Comparison of ENCODE assay signal across 2 cellular contexts in the genomic region with DNA sequence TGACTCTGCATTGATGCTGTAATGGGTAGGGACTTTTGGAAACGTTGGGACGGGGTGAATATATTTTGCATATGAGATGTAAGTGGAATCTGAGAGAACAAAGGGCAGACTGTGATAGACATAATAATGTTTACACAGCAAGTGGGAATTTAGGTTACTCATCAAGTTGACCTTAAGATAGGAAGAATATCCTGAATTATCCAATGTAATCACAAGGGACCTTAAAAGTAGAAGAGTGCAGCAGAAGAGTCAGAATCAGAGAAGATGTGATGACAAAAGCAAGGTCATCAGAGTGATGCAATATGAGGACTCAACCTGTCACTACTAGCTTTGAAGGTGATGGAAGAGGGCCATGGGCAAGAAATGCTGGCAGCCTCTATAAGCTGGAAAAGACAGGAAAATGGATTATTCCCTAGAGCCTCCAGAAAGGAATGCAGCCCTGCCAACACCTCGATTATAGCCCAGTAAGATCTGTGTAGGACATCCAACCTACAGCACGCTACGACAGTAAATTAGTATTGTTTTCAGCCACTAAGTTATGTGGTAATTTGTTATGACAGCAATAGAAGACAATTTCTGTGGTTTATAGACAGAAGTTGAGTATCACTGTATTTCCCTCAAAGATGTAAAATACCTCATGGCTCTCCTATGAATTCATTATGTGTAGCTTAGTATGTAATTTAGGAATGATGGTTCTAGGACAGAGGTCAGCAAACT.
TF ChIP-seq lines count a peak whose summit lies in the region.

No MANE protein-coding gene starts in this region.

TF ChIP-seq in K562, 482 proteins besides CTCF, POLR2A, EP300 and RAD21:
- TF ChIP-seq, protein P1, sequence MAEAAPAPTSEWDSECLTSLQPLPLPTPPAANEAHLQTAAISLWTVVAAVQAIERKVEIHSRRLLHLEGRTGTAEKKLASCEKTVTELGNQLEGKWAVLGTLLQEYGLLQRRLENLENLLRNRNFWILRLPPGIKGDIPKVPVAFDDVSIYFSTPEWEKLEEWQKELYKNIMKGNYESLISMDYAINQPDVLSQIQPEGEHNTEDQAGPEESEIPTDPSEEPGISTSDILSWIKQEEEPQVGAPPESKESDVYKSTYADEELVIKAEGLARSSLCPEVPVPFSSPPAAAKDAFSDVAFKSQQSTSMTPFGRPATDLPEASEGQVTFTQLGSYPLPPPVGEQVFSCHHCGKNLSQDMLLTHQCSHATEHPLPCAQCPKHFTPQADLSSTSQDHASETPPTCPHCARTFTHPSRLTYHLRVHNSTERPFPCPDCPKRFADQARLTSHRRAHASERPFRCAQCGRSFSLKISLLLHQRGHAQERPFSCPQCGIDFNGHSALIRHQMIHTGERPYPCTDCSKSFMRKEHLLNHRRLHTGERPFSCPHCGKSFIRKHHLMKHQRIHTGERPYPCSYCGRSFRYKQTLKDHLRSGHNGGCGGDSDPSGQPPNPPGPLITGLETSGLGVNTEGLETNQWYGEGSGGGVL (CRISPR knock-in tag; IDR thresholded peaks at IDR 0.05), result no peak
- TF ChIP-seq, protein P2, sequence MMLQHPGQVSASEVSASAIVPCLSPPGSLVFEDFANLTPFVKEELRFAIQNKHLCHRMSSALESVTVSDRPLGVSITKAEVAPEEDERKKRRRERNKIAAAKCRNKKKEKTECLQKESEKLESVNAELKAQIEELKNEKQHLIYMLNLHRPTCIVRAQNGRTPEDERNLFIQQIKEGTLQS (IDR thresholded peaks at IDR 0.05), result peak; percentile 29; the same call in 1 of the 2 replicates
- TF ChIP-seq, protein P2 (CRISPR knock-in tag; conservative IDR thresholded peaks at IDR 0.05), result no peak
- TF ChIP-seq CEBPG (CRISPR knock-in tag; IDR thresholded peaks at IDR 0.05), result no peak
- peak in 1 of 2 experiments; percentile 41; a peak in 1 of 4 replicates for TF ChIP-seq CEBPG (tag; conservative IDR thresholded peaks at IDR 0.05 in 1 of 2, IDR thresholded peaks at IDR 0.05 in 1 of 2)

TF ChIP-seq in HepG2, 621 proteins besides CTCF, POLR2A, EP300 and RAD21:
- TF ChIP-seq RBM22 (optimal IDR thresholded peaks at IDR 0.05; ENCODE audit: low read length), result no peak
- TF ChIP-seq JUNB (CRISPR knock-in tag; IDR thresholded peaks at IDR 0.05; ENCODE audit: borderline replicate concordance), result no peak
- no peak for TF ChIP-seq ZNF556 (CRISPR knock-in tag; IDR thresholded peaks at IDR 0.05; ENCODE audit: borderline replicate concordance)
- TF ChIP-seq CEBPG (CRISPR knock-in tag; IDR thresholded peaks at IDR 0.05), result peak; percentile 52
- TF ChIP-seq, protein P3, sequence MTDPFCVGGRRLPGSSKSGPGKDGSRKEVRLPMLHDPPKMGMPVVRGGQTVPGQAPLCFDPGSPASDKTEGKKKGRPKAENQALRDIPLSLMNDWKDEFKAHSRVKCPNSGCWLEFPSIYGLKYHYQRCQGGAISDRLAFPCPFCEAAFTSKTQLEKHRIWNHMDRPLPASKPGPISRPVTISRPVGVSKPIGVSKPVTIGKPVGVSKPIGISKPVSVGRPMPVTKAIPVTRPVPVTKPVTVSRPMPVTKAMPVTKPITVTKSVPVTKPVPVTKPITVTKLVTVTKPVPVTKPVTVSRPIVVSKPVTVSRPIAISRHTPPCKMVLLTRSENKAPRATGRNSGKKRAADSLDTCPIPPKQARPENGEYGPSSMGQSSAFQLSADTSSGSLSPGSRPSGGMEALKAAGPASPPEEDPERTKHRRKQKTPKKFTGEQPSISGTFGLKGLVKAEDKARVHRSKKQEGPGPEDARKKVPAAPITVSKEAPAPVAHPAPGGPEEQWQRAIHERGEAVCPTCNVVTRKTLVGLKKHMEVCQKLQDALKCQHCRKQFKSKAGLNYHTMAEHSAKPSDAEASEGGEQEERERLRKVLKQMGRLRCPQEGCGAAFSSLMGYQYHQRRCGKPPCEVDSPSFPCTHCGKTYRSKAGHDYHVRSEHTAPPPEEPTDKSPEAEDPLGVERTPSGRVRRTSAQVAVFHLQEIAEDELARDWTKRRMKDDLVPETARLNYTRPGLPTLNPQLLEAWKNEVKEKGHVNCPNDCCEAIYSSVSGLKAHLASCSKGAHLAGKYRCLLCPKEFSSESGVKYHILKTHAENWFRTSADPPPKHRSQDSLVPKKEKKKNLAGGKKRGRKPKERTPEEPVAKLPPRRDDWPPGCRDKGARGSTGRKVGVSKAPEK (CRISPR knock-in tag; IDR thresholded peaks at IDR 0.05; ENCODE audit: borderline replicate concordance), result no peak
- TF ChIP-seq REL (CRISPR knock-in tag; conservative IDR thresholded peaks at IDR 0.05), result no peak
- TF ChIP-seq DMAP1 (CRISPR knock-in tag; IDR thresholded peaks at IDR 0.05), result no peak
- TF ChIP-seq ZBTB21 (CRISPR knock-in tag; IDR thresholded peaks at IDR 0.05), result peak; percentile 59; the same call in 1 of the 2 replicates
- TF ChIP-seq GABPB1 (CRISPR knock-in tag; IDR thresholded peaks at IDR 0.05), result no peak
- TF ChIP-seq ZNF30 (CRISPR knock-in tag; IDR thresholded peaks at IDR 0.05), result no peak
- TF ChIP-seq, protein P4, sequence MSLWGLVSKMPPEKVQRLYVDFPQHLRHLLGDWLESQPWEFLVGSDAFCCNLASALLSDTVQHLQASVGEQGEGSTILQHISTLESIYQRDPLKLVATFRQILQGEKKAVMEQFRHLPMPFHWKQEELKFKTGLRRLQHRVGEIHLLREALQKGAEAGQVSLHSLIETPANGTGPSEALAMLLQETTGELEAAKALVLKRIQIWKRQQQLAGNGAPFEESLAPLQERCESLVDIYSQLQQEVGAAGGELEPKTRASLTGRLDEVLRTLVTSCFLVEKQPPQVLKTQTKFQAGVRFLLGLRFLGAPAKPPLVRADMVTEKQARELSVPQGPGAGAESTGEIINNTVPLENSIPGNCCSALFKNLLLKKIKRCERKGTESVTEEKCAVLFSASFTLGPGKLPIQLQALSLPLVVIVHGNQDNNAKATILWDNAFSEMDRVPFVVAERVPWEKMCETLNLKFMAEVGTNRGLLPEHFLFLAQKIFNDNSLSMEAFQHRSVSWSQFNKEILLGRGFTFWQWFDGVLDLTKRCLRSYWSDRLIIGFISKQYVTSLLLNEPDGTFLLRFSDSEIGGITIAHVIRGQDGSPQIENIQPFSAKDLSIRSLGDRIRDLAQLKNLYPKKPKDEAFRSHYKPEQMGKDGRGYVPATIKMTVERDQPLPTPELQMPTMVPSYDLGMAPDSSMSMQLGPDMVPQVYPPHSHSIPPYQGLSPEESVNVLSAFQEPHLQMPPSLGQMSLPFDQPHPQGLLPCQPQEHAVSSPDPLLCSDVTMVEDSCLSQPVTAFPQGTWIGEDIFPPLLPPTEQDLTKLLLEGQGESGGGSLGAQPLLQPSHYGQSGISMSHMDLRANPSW (CRISPR knock-in tag; IDR thresholded peaks at IDR 0.05; ENCODE audit: borderline replicate concordance), result no peak
- TF ChIP-seq ZNF12 (CRISPR knock-in tag; IDR thresholded peaks at IDR 0.05), result 0 out of 2 replicates have a peak, but pooled peaks have one; percentile 11
- TF ChIP-seq, protein P5, sequence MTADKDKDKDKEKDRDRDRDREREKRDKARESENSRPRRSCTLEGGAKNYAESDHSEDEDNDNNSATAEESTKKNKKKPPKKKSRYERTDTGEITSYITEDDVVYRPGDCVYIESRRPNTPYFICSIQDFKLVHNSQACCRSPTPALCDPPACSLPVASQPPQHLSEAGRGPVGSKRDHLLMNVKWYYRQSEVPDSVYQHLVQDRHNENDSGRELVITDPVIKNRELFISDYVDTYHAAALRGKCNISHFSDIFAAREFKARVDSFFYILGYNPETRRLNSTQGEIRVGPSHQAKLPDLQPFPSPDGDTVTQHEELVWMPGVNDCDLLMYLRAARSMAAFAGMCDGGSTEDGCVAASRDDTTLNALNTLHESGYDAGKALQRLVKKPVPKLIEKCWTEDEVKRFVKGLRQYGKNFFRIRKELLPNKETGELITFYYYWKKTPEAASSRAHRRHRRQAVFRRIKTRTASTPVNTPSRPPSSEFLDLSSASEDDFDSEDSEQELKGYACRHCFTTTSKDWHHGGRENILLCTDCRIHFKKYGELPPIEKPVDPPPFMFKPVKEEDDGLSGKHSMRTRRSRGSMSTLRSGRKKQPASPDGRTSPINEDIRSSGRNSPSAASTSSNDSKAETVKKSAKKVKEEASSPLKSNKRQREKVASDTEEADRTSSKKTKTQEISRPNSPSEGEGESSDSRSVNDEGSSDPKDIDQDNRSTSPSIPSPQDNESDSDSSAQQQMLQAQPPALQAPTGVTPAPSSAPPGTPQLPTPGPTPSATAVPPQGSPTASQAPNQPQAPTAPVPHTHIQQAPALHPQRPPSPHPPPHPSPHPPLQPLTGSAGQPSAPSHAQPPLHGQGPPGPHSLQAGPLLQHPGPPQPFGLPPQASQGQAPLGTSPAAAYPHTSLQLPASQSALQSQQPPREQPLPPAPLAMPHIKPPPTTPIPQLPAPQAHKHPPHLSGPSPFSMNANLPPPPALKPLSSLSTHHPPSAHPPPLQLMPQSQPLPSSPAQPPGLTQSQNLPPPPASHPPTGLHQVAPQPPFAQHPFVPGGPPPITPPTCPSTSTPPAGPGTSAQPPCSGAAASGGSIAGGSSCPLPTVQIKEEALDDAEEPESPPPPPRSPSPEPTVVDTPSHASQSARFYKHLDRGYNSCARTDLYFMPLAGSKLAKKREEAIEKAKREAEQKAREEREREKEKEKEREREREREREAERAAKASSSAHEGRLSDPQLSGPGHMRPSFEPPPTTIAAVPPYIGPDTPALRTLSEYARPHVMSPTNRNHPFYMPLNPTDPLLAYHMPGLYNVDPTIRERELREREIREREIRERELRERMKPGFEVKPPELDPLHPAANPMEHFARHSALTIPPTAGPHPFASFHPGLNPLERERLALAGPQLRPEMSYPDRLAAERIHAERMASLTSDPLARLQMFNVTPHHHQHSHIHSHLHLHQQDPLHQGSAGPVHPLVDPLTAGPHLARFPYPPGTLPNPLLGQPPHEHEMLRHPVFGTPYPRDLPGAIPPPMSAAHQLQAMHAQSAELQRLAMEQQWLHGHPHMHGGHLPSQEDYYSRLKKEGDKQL (CRISPR knock-in tag; IDR thresholded peaks at IDR 0.05; ENCODE audit: low read depth), result no peak
